Comparison of ENCODE assay signal across 32 cellular contexts in genomic region chr3:123815981-123816380, GRCh38.
A peak's percentile ranks its signal among the peaks of the same experiment; 100 is the strongest.
DNase-seq lines count a peak whose midpoint lies in the region; ATAC-seq and TF ChIP-seq lines count a peak whose summit lies in the region.
"Had no signal": no experiment of that assay in that cellular context is flagged by ENCODE, and none has a peak within 500 bp of the region (broad histone marks: within the 10 kb centered on the region; RNA-seq: fewer than 3 reads in every experiment).

No MANE protein-coding gene starts in this region.

- H3K79me1 ChIP-seq in mesenchymal stem cell (replicated peaks; ENCODE audit: low read length, poor library complexity, severe bottlenecking), result peaks cover 19% of the 10 kb centered on the region

- no peak overlapping the region for H2BK120ac ChIP-seq in mesenchymal stem cell (ENCODE audit: low read depth, low read length)

- peak overlapping the region; percentile 10 for H2AK5ac ChIP-seq in mesenchymal stem cell (ENCODE audit: low read length, severe bottlenecking)

- no peak for TF ChIP-seq POLR2A in prostate gland (IDR thresholded peaks at IDR 0.05)

- H3K4me1 ChIP-seq in adipocyte (ENCODE audit: control insufficient read depth, insufficient read depth, low read length) (peaks cover 37% of the 10 kb centered on the region), mesenchymal stem cell (ENCODE audit: control insufficient read depth, insufficient read depth, low read depth, low read length) (peaks cover 26% of the 10 kb centered on the region), subcutaneous abdominal adipose tissue (ENCODE audit: control insufficient read depth in 5 of 5, insufficient read depth in 5 of 5, low read length in 5 of 5) (peaks cover 6 to 33% (median 25%) of the 10 kb centered on the region in 5 donors), prostate gland (replicated peaks) (no peaks in the 10 kb centered on the region)
- H3K4me1 ChIP-seq: BLaER1, colonic mucosa had no signal

- H3K27me3 ChIP-seq in adipocyte (replicated peaks; ENCODE audit: control insufficient read depth, insufficient read depth, low read length) (no peaks in the 10 kb centered on the region), mesenchymal stem cell (ENCODE audit: control insufficient read depth in 1 of 2, insufficient read depth in 1 of 2, low read length in 2 of 2) (no peaks in the 10 kb centered on the region), subcutaneous abdominal adipose tissue (ENCODE audit: control insufficient read depth in 5 of 5, insufficient read depth in 4 of 5, low read length in 5 of 5) (no peaks in the 10 kb centered on the region), prostate gland (replicated peaks; ENCODE audit: insufficient read depth) (no peaks in the 10 kb centered on the region)
- H3K27me3 ChIP-seq: BLaER1, cardiac muscle cell, colonic mucosa, left lung, suprapubic skin had no signal

- H3K27ac ChIP-seq in mesenchymal stem cell (ENCODE audit: low read length, poor library complexity, severe bottlenecking) (peak overlapping the region; percentile 96), subcutaneous abdominal adipose tissue (ENCODE audit: low read depth, low read length) (peak overlapping the region; percentile 76), prostate gland (peak overlapping the region in 1 of 2 donors; percentile 38)
- H3K27ac ChIP-seq: BLaER1, cardiac muscle cell, epithelial cell of prostate, PC-9, suprapubic skin, VCaP had no signal

- H2BK5ac ChIP-seq in mesenchymal stem cell (ENCODE audit: low read depth, low read length, poor library complexity, severe bottlenecking), result no peak overlapping the region

- H3K23ac ChIP-seq in mesenchymal stem cell (ENCODE audit: low read length in 2 of 2), result no peak overlapping the region

- intact Hi-C loops in prostate gland (cut with DNase I), result no loop called here

- H3K36me3 Mint-ChIP-seq in HFFc6 (ENCODE audit: low read depth), result peaks cover 75% of the 10 kb centered on the region
- H3K36me3 Mint-ChIP-seq: activated naive CD4-positive, alpha-beta T cell treated with anti-CD3 and anti-CD28 coated beads, Interleukin-2, amount 50 U/mL, for 24 hours had no signal

- H3K4ac ChIP-seq in mesenchymal stem cell (ENCODE audit: low read depth in 1 of 2, low read length in 2 of 2), result no peak overlapping the region

- H2AFZ ChIP-seq in mesenchymal stem cell (ENCODE audit: low read depth, low read length), result no peak overlapping the region
- H2AFZ ChIP-seq: GM23338, PC-9 had no signal

- H3K27ac Mint-ChIP-seq in HFFc6, result peak overlapping the region; percentile 83
- H3K27ac Mint-ChIP-seq: activated CD4-positive, alpha-beta T cell treated with anti-CD3 and anti-CD28 coated beads for 36 hours; activated CD8-positive, alpha-beta T cell treated with anti-CD3 and anti-CD28 coated beads for 36 hours; activated naive CD4-positive, alpha-beta T cell treated with anti-CD3 and anti-CD28 coated beads, Interleukin-2, amount 50 U/mL, for 24 hours; activated T-helper 17 cell treated with anti-CD3 and anti-CD28 coated beads, Interleukin-2, amount 50 U/mL, for 72 hours; progenitor cell of endocrine pancreas had no signal

- no peak overlapping the region for H3K4me2 ChIP-seq in mesenchymal stem cell (ENCODE audit: low read length, poor library complexity, severe bottlenecking)
- H3K4me2 ChIP-seq: BLaER1, GM23338, PC-9 had no signal

- WGBS in mesenchymal stem cell, result 100% methylated on average over 1 of the region's 1 CpG
- 88% methylated on average over 1 of the region's 1 CpG for WGBS in prostate gland

- H2BK12ac ChIP-seq in mesenchymal stem cell (ENCODE audit: low read length in 2 of 2), result no peak overlapping the region

- H3K4me3 ChIP-seq in adipocyte (ENCODE audit: low read length) (no peak overlapping the region), mesenchymal stem cell (ENCODE audit: insufficient read depth in 1 of 2, low read depth in 1 of 2, low read length in 2 of 2) (no peak overlapping the region), subcutaneous abdominal adipose tissue (ENCODE audit: low read depth in 1 of 5, low read length in 5 of 5) (no peak overlapping the region), prostate gland (no peak overlapping the region)
- H3K4me3 ChIP-seq: BLaER1, cardiac muscle cell, colonic mucosa, GM23338, K562, left lung, PC-9, suprapubic skin had no signal

- no peak overlapping the region for H3K18ac ChIP-seq in mesenchymal stem cell (ENCODE audit: low read depth in 1 of 2, low read length in 2 of 2)

- H3K36me3 ChIP-seq in adipocyte (ENCODE audit: control insufficient read depth, insufficient read depth, low read length, severe bottlenecking), result no peaks in the 10 kb centered on the region
- H3K36me3 ChIP-seq in mesenchymal stem cell (ENCODE audit: control insufficient read depth in 1 of 2, insufficient read depth in 2 of 2, low read depth in 1 of 2, low read length in 2 of 2), result peaks cover 0 to 20% of the 10 kb centered on the region in 2 experiments
- no peaks in the 10 kb centered on the region for H3K36me3 ChIP-seq in subcutaneous abdominal adipose tissue (ENCODE audit: control insufficient read depth in 5 of 5, insufficient read depth in 5 of 5, low read length in 5 of 5)
- no peaks in the 10 kb centered on the region for H3K36me3 ChIP-seq in prostate gland
- H3K36me3 ChIP-seq: cardiac muscle cell, colonic mucosa, left lung, suprapubic skin had no signal

- no peak overlapping the region for H2BK15ac ChIP-seq in mesenchymal stem cell (ENCODE audit: low read depth, poor library complexity, severe bottlenecking)

- no peak overlapping the region; the same call in 1 of the 2 replicates for H3K4me3 Mint-ChIP-seq in HFFc6
- H3K4me3 Mint-ChIP-seq: activated CD4-positive, alpha-beta T cell treated with anti-CD3 and anti-CD28 coated beads for 36 hours; activated CD8-positive, alpha-beta T cell treated with anti-CD3 and anti-CD28 coated beads for 36 hours; activated naive CD4-positive, alpha-beta T cell treated with anti-CD3 and anti-CD28 coated beads, Interleukin-2, amount 50 U/mL, for 24 hours; activated T-helper 17 cell treated with anti-CD3 and anti-CD28 coated beads, Interleukin-2, amount 50 U/mL, for 72 hours; GM23338 had no signal

- no peaks in the 10 kb centered on the region for H3K9me3 ChIP-seq in adipocyte (ENCODE audit: control insufficient read depth, low read length)
- H3K9me3 ChIP-seq in mesenchymal stem cell (ENCODE audit: control insufficient read depth, low read length), result no peaks in the 10 kb centered on the region
- no peaks in the 10 kb centered on the region for H3K9me3 ChIP-seq in subcutaneous abdominal adipose tissue (ENCODE audit: control insufficient read depth in 5 of 5, low read length in 5 of 5)
- no peaks in the 10 kb centered on the region for H3K9me3 ChIP-seq in prostate gland
- H3K9me3 ChIP-seq: BLaER1, colonic mucosa, left lung, suprapubic skin had no signal

- peaks cover 91% of the 10 kb centered on the region for H3K4me1 Mint-ChIP-seq in HFFc6 (ENCODE audit: low read depth)
- H3K4me1 Mint-ChIP-seq: activated CD4-positive, alpha-beta T cell treated with anti-CD3 and anti-CD28 coated beads for 36 hours; activated naive CD4-positive, alpha-beta T cell treated with anti-CD3 and anti-CD28 coated beads, Interleukin-2, amount 50 U/mL, for 24 hours; activated T-helper 17 cell treated with anti-CD3 and anti-CD28 coated beads, Interleukin-2, amount 50 U/mL, for 72 hours had no signal

- peaks cover 7% of the 10 kb centered on the region for H3K27me3 Mint-ChIP-seq in HFFc6 (ENCODE audit: insufficient read depth)
- H3K27me3 Mint-ChIP-seq: activated CD4-positive, alpha-beta T cell treated with anti-CD3 and anti-CD28 coated beads for 36 hours; activated naive CD4-positive, alpha-beta T cell treated with anti-CD3 and anti-CD28 coated beads, Interleukin-2, amount 50 U/mL, for 24 hours had no signal

- H3K9me3 Mint-ChIP-seq in HFFc6, result no peaks in the 10 kb centered on the region
- H3K9me3 Mint-ChIP-seq: activated CD8-positive, alpha-beta T cell treated with anti-CD3 and anti-CD28 coated beads for 36 hours; activated naive CD4-positive, alpha-beta T cell treated with anti-CD3 and anti-CD28 coated beads, Interleukin-2, amount 50 U/mL, for 24 hours; activated T-helper 17 cell treated with anti-CD3 and anti-CD28 coated beads, Interleukin-2, amount 50 U/mL, for 72 hours; GM23338 had no signal

- H3K14ac ChIP-seq in mesenchymal stem cell (ENCODE audit: low read length in 2 of 2), result no peak overlapping the region

- no peak overlapping the region for H4K8ac ChIP-seq in mesenchymal stem cell (ENCODE audit: low read length)

- TF ChIP-seq CTCF in HFFc6 (IDR thresholded peaks at IDR 0.05), result no peak
- TF ChIP-seq CTCF in prostate gland (IDR thresholded peaks at IDR 0.05), result no peak

- no peak overlapping the region for H4K91ac ChIP-seq in mesenchymal stem cell (ENCODE audit: low read length)

- peak overlapping the region; percentile 47 for H3K9ac ChIP-seq in adipocyte (ENCODE audit: low read length)
- no peak overlapping the region for H3K9ac ChIP-seq in mesenchymal stem cell (ENCODE audit: low read length)
- no peak overlapping the region for H3K9ac ChIP-seq in subcutaneous abdominal adipose tissue (ENCODE audit: low read length in 5 of 5)
- H3K9ac ChIP-seq: BLaER1 had no signal

- DNase-seq in HFFc6 (no peak), adipocyte (ENCODE audit: low read depth) (no peak), mesenchymal stem cell (no peak), prostate gland (ENCODE audit: low spot score) (no peak), SKM-1 (lab: John Stamatoyannopoulos, UW; ENCODE audit: unreplicated experiment) (no peak), NCI-H2081 treated with DMSO at 0.1 percent for 48 hours (lab: John Stamatoyannopoulos, UW) (no peak)
- DNase-seq: ACHN; activated CD4-positive, alpha-beta T cell treated with anti-CD3 and anti-CD28 coated beads for 36 hours; activated CD8-positive, alpha-beta T cell treated with anti-CD3 and anti-CD28 coated beads for 36 hours; colonic mucosa; DMS 273 treated with DMSO at 0.1 percent for 48 hours; effector CD8-positive, alpha-beta T cell; left lung; NCI-H2029 treated with DMSO at 0.1 percent for 48 hours; NCI-H2227 treated with DMSO at 0.1 percent for 48 hours; NCI-H526; PC-9; Right ventricle myocardium superior; stimulated activated naive CD4-positive, alpha-beta T cell; T-helper 9 cell had no signal

- ATAC-seq in GM21526 (IDR thresholded peaks at IDR 0.05; ENCODE audit: low FRiP score, unreplicated experiment), result no peak
- ATAC-seq: activated CD4-positive, alpha-beta T cell treated with anti-CD3 and anti-CD28 coated beads for 36 hours; activated CD8-positive, alpha-beta T cell treated with anti-CD3 and anti-CD28 coated beads for 36 hours; activated T-helper 17 cell treated with anti-CD3 and anti-CD28 coated beads, Interleukin-2, amount 50 U/mL, for 72 hours; GM23338; K562 had no signal
